In the genomic region with DNA sequence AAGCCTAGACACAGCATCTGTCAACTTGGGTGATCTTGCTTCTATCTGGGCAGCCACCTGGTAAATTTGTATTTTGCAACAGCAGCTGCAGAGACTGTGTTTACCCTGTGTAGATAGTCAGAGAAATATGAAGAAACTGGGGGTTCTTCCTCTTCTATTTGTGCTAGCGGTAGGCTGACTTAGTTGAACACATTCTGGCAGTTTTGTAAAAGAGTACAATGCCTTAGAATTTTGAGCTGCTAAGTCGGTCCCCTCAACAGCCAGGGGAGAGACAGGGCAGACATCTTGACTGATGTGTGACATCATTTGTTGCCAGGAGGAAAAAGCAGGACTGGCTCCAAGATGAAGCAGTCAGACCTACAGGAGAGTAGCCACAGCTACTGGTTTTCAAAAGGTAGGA, we compare ENCODE assay signal across 8 cellular contexts. TPM values are rescaled to one million over a fixed set of nuclear protein-coding genes. Genes with fewer than 3 reads are reported as not detected.
DNase-seq lines count a peak whose midpoint lies in the region; TF ChIP-seq lines count a peak whose summit lies in the region.

No MANE protein-coding gene starts in this region.

- no peaks in the 10 kb centered on the region for H3K36me3 Mint-ChIP-seq in nephron (ENCODE audit: low read depth)
- no peaks in the 10 kb centered on the region for H3K36me3 Mint-ChIP-seq in activated T-helper 1 cell treated with anti-CD3 and anti-CD28 coated beads, Interleukin-12 subunit alpha, Interleukin-12 subunit beta, Interleukin-2, Interleukin-4 antibody, amounts not matched to agents 30 ng/mL and 10 ng/mL and 1 ng/mL, durations not matched to agents 14 hours and 24 hours and 36 hours (ENCODE audit: low read depth)

- TF ChIP-seq CTCF in astrocyte of the spinal cord (IDR thresholded peaks at IDR 0.05; ENCODE audit: low read depth, low read length) (no peak), nephron (IDR thresholded peaks at IDR 0.05; ENCODE audit: unreplicated experiment in 3 of 3) (no peak)

- H3K9me3 Mint-ChIP-seq in nephron, result no peaks in the 10 kb centered on the region
- no peaks in the 10 kb centered on the region for H3K9me3 Mint-ChIP-seq in activated T-helper 1 cell treated with anti-CD3 and anti-CD28 coated beads, Interleukin-12 subunit alpha, Interleukin-12 subunit beta, Interleukin-2, Interleukin-4 antibody, amounts not matched to agents 30 ng/mL and 10 ng/mL and 1 ng/mL, durations not matched to agents 14 hours and 24 hours and 36 hours

- peak; percentile 10 for DNase-seq in DMS53 (lab: John Stamatoyannopoulos, UW)
- no peak for DNase-seq in DMS53 treated with DMSO at 0.1 percent for 48 hours (lab: John Stamatoyannopoulos, UW; ENCODE audit: unreplicated experiment)
- DNase-seq in NCI-H1105 (lab: John Stamatoyannopoulos, UW), result peak; percentile 12
- DNase-seq in astrocyte of the spinal cord (ENCODE audit: low read depth, low spot score), result peak; percentile 32
- no peak for DNase-seq in stimulated activated naive CD4-positive, alpha-beta T cell (lab: John Stamatoyannopoulos, UW)
- no peak for DNase-seq in activated T-helper 1 cell treated with anti-CD3 and anti-CD28 coated beads, Interleukin-12 subunit alpha, Interleukin-12 subunit beta, Interleukin-2, Interleukin-4 antibody, amounts not matched to agents 30 ng/mL and 10 ng/mL and 1 ng/mL, durations not matched to agents 14 hours and 24 hours and 36 hours (ENCODE audit: low spot score)
- DNase-seq in NCI-H128 (lab: John Stamatoyannopoulos, UW; ENCODE audit: unreplicated experiment), result no peak

- peak overlapping the region in 2 of 3 experiments; percentile 2 to 15 for H3K27ac Mint-ChIP-seq in nephron
- no peak overlapping the region for H3K27ac Mint-ChIP-seq in activated T-helper 1 cell treated with anti-CD3 and anti-CD28 coated beads, Interleukin-12 subunit alpha, Interleukin-12 subunit beta, Interleukin-2, Interleukin-4 antibody, amounts not matched to agents 30 ng/mL and 10 ng/mL and 1 ng/mL, durations not matched to agents 14 hours and 24 hours and 36 hours

- in situ Hi-C loops in astrocyte of the spinal cord (cut with HindIII; ENCODE audit: low sequenced_read_pairs), result no loop called here

- peaks cover 6% of the 10 kb centered on the region for H3K4me1 Mint-ChIP-seq in nephron
- no peaks in the 10 kb centered on the region for H3K4me1 Mint-ChIP-seq in activated T-helper 1 cell treated with anti-CD3 and anti-CD28 coated beads, Interleukin-12 subunit alpha, Interleukin-12 subunit beta, Interleukin-2, Interleukin-4 antibody, amounts not matched to agents 30 ng/mL and 10 ng/mL and 1 ng/mL, durations not matched to agents 14 hours and 24 hours and 36 hours (ENCODE audit: low read depth)

- no peak overlapping the region for H3K4me3 ChIP-seq in astrocyte of the spinal cord (ENCODE audit: low read depth, low read length)

- no peak overlapping the region for H3K4me3 Mint-ChIP-seq in nephron
- H3K4me3 Mint-ChIP-seq in activated T-helper 1 cell treated with anti-CD3 and anti-CD28 coated beads, Interleukin-12 subunit alpha, Interleukin-12 subunit beta, Interleukin-2, Interleukin-4 antibody, amounts not matched to agents 30 ng/mL and 10 ng/mL and 1 ng/mL, durations not matched to agents 14 hours and 24 hours and 36 hours, result no peak overlapping the region

- intact Hi-C loops in activated T-helper 1 cell treated with anti-CD3 and anti-CD28 coated beads, Interleukin-12 subunit alpha, Interleukin-12 subunit beta, Interleukin-2, Interleukin-4 antibody, amounts not matched to agents 30 ng/mL and 10 ng/mL and 1 ng/mL, durations not matched to agents 14 hours and 24 hours and 36 hours (cut with micrococcal nuclease), result no loop called here

- H3K27me3 Mint-ChIP-seq in nephron (ENCODE audit: low read depth), result peaks cover 6% of the 10 kb centered on the region
- H3K27me3 Mint-ChIP-seq in activated T-helper 1 cell treated with anti-CD3 and anti-CD28 coated beads, Interleukin-12 subunit alpha, Interleukin-12 subunit beta, Interleukin-2, Interleukin-4 antibody, amounts not matched to agents 30 ng/mL and 10 ng/mL and 1 ng/mL, durations not matched to agents 14 hours and 24 hours and 36 hours (ENCODE audit: insufficient read depth), result no peaks in the 10 kb centered on the region

RNA-seq across cellular contexts. Expression of gene KCNJ6, which starts 53.7 kb away (rescaled TPM):
- not detected in 2 replicates for total RNA-seq in activated T-helper 1 cell treated with anti-CD3 and anti-CD28 coated beads, Interleukin-12 subunit alpha, Interleukin-12 subunit beta, Interleukin-2, Interleukin-4 antibody, amounts not matched to agents 30 ng/mL and 10 ng/mL and 1 ng/mL, durations not matched to agents 14 hours and 24 hours and 36 hours

Comparison
In these comparisons a context has a peak if more than half of its experiments do, and no peak if none do; other contexts are left out.
1. DNase-seq: peak in DMS53 (single experiment), NCI-H1105 (single experiment) and astrocyte of the spinal cord (single experiment); none in DMS53 treated with DMSO at 0.1 percent for 48 hours (single experiment), stimulated activated naive CD4-positive, alpha-beta T cell (0 of 6), activated T-helper 1 cell treated with anti-CD3 and anti-CD28 coated beads, Interleukin-12 subunit alpha, Interleukin-12 subunit beta, Interleukin-2, Interleukin-4 antibody, amounts not matched to agents 30 ng/mL and 10 ng/mL and 1 ng/mL, durations not matched to agents 14 hours and 24 hours and 36 hours (single experiment) and NCI-H128 (single experiment).